In genomic region chr6:13765570-13765969, GRCh38 we compare ENCODE assay signal across 18 cellular contexts. TPM values are rescaled to one million over a fixed set of nuclear protein-coding genes. Genes with fewer than 3 reads are reported as not detected.
A peak's percentile ranks its signal among the peaks of the same experiment; 100 is the strongest.
DNase-seq lines count a peak whose midpoint lies in the region; ATAC-seq, FAIRE-seq and TF ChIP-seq lines count a peak whose summit lies in the region.
"Had no signal": no experiment of that assay in that cellular context is flagged by ENCODE, and none has a peak within 500 bp of the region (broad histone marks: within the 10 kb centered on the region; RNA-seq: fewer than 3 reads in every experiment).

No MANE protein-coding gene starts in this region.

- no peak overlapping the region for H3K27ac Mint-ChIP-seq in CD14-positive monocyte
- H3K27ac Mint-ChIP-seq in naive thymus-derived CD4-positive, alpha-beta T cell: peak overlapping the region in 2 of 9 donors; percentile 8 to 26
- H3K27ac Mint-ChIP-seq: activated CD8-positive, alpha-beta memory T cell treated with anti-CD3 and anti-CD28 coated beads, Interleukin-2, amount 10 ng/mL, durations not matched to agents 7 days and 5 days; activated naive CD4-positive, alpha-beta T cell treated with anti-CD3 and anti-CD28 coated beads for 36 hours; progenitor cell of endocrine pancreas had no signal

- no peak overlapping the region for H3K27ac ChIP-seq in BLaER1
- no peak overlapping the region for H3K27ac ChIP-seq in IMR-90 (ENCODE audit: insufficient read depth, low read length)
- peak overlapping the region; percentile 65 for H3K27ac ChIP-seq in SK-N-MC
- H3K27ac ChIP-seq in keratinocyte (ENCODE audit: control insufficient read depth, insufficient read depth, low read length): peak overlapping the region; percentile 11
- no peak overlapping the region for H3K27ac ChIP-seq in naive thymus-derived CD4-positive, alpha-beta T cell (ENCODE audit: low read depth, low read length)
- H3K27ac ChIP-seq: coronary artery had no signal

- BruUV-seq in IMR-90 (replicated peaks; lab: Mats Ljungman, UMichigan): no TSS peak

- no peaks in the 10 kb centered on the region for H3K79me1 ChIP-seq in IMR-90 (ENCODE audit: low read depth in 1 of 2, low read length in 2 of 2)

- TF ChIP-seq CTCF in IMR-90 (conservative IDR thresholded peaks at IDR 0.05; ENCODE audit: low read depth, low read length) (no peak), keratinocyte (optimal IDR thresholded peaks at IDR 0.05 in 1 of 3, IDR thresholded peaks at IDR 0.05 in 1 of 3, conservative IDR thresholded peaks at IDR 0.05 in 1 of 3; ENCODE audit: extremely low read depth in 1 of 3, insufficient read depth in 2 of 3, low read length in 3 of 3) (no peak), CD14-positive monocyte (IDR thresholded peaks at IDR 0.05) (no peak)

- no peak overlapping the region for H2BK20ac ChIP-seq in IMR-90 (ENCODE audit: low read depth, low read length)

- no peak for TF ChIP-seq RAD21 in IMR-90 (IDR thresholded peaks at IDR 0.05; ENCODE audit: low read length)

- ATAC-seq in IMR-90 (ENCODE audit: low read depth) (no peak), GM19452 (IDR thresholded peaks at IDR 0.05; ENCODE audit: unreplicated experiment) (no peak)
- ATAC-seq in naive thymus-derived CD4-positive, alpha-beta T cell: no peak
- ATAC-seq: activated CD8-positive, alpha-beta memory T cell treated with anti-CD3 and anti-CD28 coated beads, Interleukin-2, amount 10 ng/mL, durations not matched to agents 7 days and 5 days; mucosa of descending colon; Right ventricle myocardium inferior had no signal

- H3K9me3 ChIP-seq in BLaER1 (peaks cover 14% of the 10 kb centered on the region), IMR-90 (ENCODE audit: control insufficient read depth, insufficient read depth, low read length) (no peaks in the 10 kb centered on the region), SK-N-MC (ENCODE audit: low read depth, low read length) (no peaks in the 10 kb centered on the region), keratinocyte (ENCODE audit: control insufficient read depth, low read depth, low read length) (no peaks in the 10 kb centered on the region)
- no peaks in the 10 kb centered on the region for H3K9me3 ChIP-seq in naive thymus-derived CD4-positive, alpha-beta T cell (ENCODE audit: control insufficient read depth in 2 of 3, low read length in 3 of 3)
- H3K9me3 ChIP-seq: mucosa of descending colon had no signal

- in situ Hi-C loops in IMR-90 (cut with MboI; ENCODE audit: low sequenced_read_pairs): no loop called here

- peak overlapping the region; percentile 83 for H3K4me2 ChIP-seq in BLaER1
- no peak overlapping the region for H3K4me2 ChIP-seq in IMR-90 (ENCODE audit: low read depth, low read length)
- peak overlapping the region; percentile 55 for H3K4me2 ChIP-seq in keratinocyte (ENCODE audit: control insufficient read depth, extremely low read depth, insufficient read depth, low read depth, low read length)

- 67% methylated on average over 1 of the region's 8 CpGs; no CpG with 5 or more reads in 1 of the 2 experiments for WGBS in IMR-90 (ENCODE audit: extremely low coverage in 2 of 2, insufficient read length in 1 of 2), 2 experiments

- H2AFZ ChIP-seq in IMR-90 (replicated peaks; ENCODE audit: low read length, poor library complexity) (peak overlapping the region; percentile 65), keratinocyte (ENCODE audit: control insufficient read depth, low read length) (peak overlapping the region; percentile 52)

- dilution Hi-C loops in IMR-90 (cut with HindIII; ENCODE audit: low sequenced_read_pairs, unreplicated experiment): no loop called here
- dilution Hi-C loops in keratinocyte (cut with MboI; ENCODE audit: extremely low pct_ligation_motif_present, low sequenced_read_pairs): no loop called here

- H2BK15ac ChIP-seq in IMR-90 (ENCODE audit: low read depth, low read length): no peak overlapping the region

- H3K4me1 ChIP-seq in BLaER1 (peaks cover 67% of the 10 kb centered on the region), IMR-90 (ENCODE audit: control insufficient read depth, insufficient read depth, low read length) (peaks cover 4% of the 10 kb centered on the region), keratinocyte (ENCODE audit: control insufficient read depth, extremely low read depth, insufficient read depth, low read length) (peaks cover 35% of the 10 kb centered on the region)
- peaks cover 10 to 14% of the 10 kb centered on the region in 2 donors for H3K4me1 ChIP-seq in naive thymus-derived CD4-positive, alpha-beta T cell (ENCODE audit: control insufficient read depth in 2 of 2, insufficient read depth in 2 of 2, low read length in 2 of 2)

- DNase-seq in IMR-90 (peak; percentile 44), SK-N-MC (ENCODE audit: low read depth, low spot score) (no peak), keratinocyte (ENCODE audit: low read depth, low spot score) (no peak), CD14-positive monocyte (ENCODE audit: low spot score) (no peak)
- no peak for DNase-seq in naive thymus-derived CD4-positive, alpha-beta T cell
- DNase-seq in stimulated activated CD4-positive, alpha-beta T cell treated with anti-CD3 and anti-CD28 coated beads, Interleukin-2, amount 100 ng/mL, for 48 hours: no peak
- DNase-seq: activated CD8-positive, alpha-beta memory T cell treated with anti-CD3 and anti-CD28 coated beads, Interleukin-2, amount 10 ng/mL, durations not matched to agents 7 days and 5 days; activated naive CD4-positive, alpha-beta T cell treated with anti-CD3 and anti-CD28 coated beads for 36 hours; AML-193; DMS79; mucosa of descending colon; stimulated activated CD4-positive, alpha-beta T cell treated with anti-CD3 and anti-CD28 coated beads, Interleukin-1b, Interleukin-23, amount 100 ng/mL, for 48 hours had no signal

- H3K9me3 Mint-ChIP-seq in CD14-positive monocyte: peaks cover 0 to 7% (median 3%) of the 10 kb centered on the region in 7 donors
- no peaks in the 10 kb centered on the region for H3K9me3 Mint-ChIP-seq in naive thymus-derived CD4-positive, alpha-beta T cell

- H3K9ac ChIP-seq in BLaER1 (no peak overlapping the region), IMR-90 (ENCODE audit: low read depth, low read length) (no peak overlapping the region), SK-N-MC (ENCODE audit: insufficient read length) (no peak overlapping the region), keratinocyte (ENCODE audit: control insufficient read depth, extremely low read depth, insufficient read depth, low read length) (no peak overlapping the region)

- intact Hi-C loops in IMR-90 (cut with micrococcal nuclease): no loop called here
- intact Hi-C loops in CD14-positive monocyte (cut with micrococcal nuclease): no loop called here
- intact Hi-C loops in naive thymus-derived CD4-positive, alpha-beta T cell (cut with micrococcal nuclease): loop anchor here in 1 of 2 donors (5.0 kb wide), 1 partner anchor 128 kb away; no protein-coding TSS in a partner anchor

- no peak for FAIRE-seq in keratinocyte (lab: Jason Lieb, UNC)
- FAIRE-seq: GM12878 had no signal

- H3K4me3 Mint-ChIP-seq in CD14-positive monocyte: no peak overlapping the region
- peak overlapping the region in 1 of 10 donors; percentile 12 for H3K4me3 Mint-ChIP-seq in naive thymus-derived CD4-positive, alpha-beta T cell
- H3K4me3 Mint-ChIP-seq: activated CD8-positive, alpha-beta memory T cell treated with anti-CD3 and anti-CD28 coated beads, Interleukin-2, amount 10 ng/mL, durations not matched to agents 7 days and 5 days; activated naive CD4-positive, alpha-beta T cell treated with anti-CD3 and anti-CD28 coated beads for 36 hours had no signal

- no peak overlapping the region for H3K4me3 ChIP-seq in BLaER1
- H3K4me3 ChIP-seq in IMR-90 (ENCODE audit: insufficient read depth, low read depth, low read length): no peak overlapping the region
- no peak overlapping the region; the same call in 1 of the 2 replicates for H3K4me3 ChIP-seq in SK-N-MC
- H3K4me3 ChIP-seq in keratinocyte (ENCODE audit: control insufficient read depth in 2 of 3, extremely low read depth in 1 of 3, insufficient read depth in 2 of 3, low read depth in 1 of 3, low read length in 3 of 3): no peak overlapping the region
- H3K4me3 ChIP-seq in naive thymus-derived CD4-positive, alpha-beta T cell (ENCODE audit: low read length): no peak overlapping the region
- H3K4me3 ChIP-seq: coronary artery, GM12878, mucosa of descending colon had no signal

- H3K9me1 ChIP-seq in IMR-90 (ENCODE audit: insufficient read depth, low read length) (0 out of 2 replicates have a peak, but pooled peaks cover 2% of the 10 kb centered on the region), keratinocyte (ENCODE audit: control insufficient read depth, extremely low read depth, insufficient read depth, low read length) (no peaks in the 10 kb centered on the region)

- H3K18ac ChIP-seq in IMR-90 (ENCODE audit: low read depth, low read length): no peak overlapping the region

- no peak overlapping the region for H2BK5ac ChIP-seq in IMR-90 (ENCODE audit: low read depth, low read length, poor library complexity, severe bottlenecking)

- H3K36me3 ChIP-seq in BLaER1 (no peaks in the 10 kb centered on the region), IMR-90 (ENCODE audit: control insufficient read depth, insufficient read depth, low read length) (no peaks in the 10 kb centered on the region), SK-N-MC (ENCODE audit: insufficient read depth, low read length) (no peaks in the 10 kb centered on the region; the same call in 1 of the 2 replicates), keratinocyte (ENCODE audit: control insufficient read depth in 2 of 2, extremely low read depth in 1 of 2, insufficient read depth in 2 of 2, low read length in 2 of 2) (no peaks in the 10 kb centered on the region)
- no peaks in the 10 kb centered on the region for H3K36me3 ChIP-seq in naive thymus-derived CD4-positive, alpha-beta T cell (ENCODE audit: control insufficient read depth in 2 of 3, insufficient read depth in 3 of 3, low read length in 3 of 3)

- H3K27me3 ChIP-seq in BLaER1 (no peaks in the 10 kb centered on the region), IMR-90 (ENCODE audit: control insufficient read depth, insufficient read depth, low read length) (no peaks in the 10 kb centered on the region), keratinocyte (ENCODE audit: control insufficient read depth, extremely low read depth, insufficient read depth, low read length) (no peaks in the 10 kb centered on the region)
- no peaks in the 10 kb centered on the region for H3K27me3 ChIP-seq in naive thymus-derived CD4-positive, alpha-beta T cell (ENCODE audit: control insufficient read depth in 2 of 2, insufficient read depth in 2 of 2, low read length in 2 of 2)

- no peaks in the 10 kb centered on the region for H4K20me1 ChIP-seq in BLaER1
- H4K20me1 ChIP-seq in IMR-90 (ENCODE audit: insufficient read depth, low read length): no peaks in the 10 kb centered on the region
- no peaks in the 10 kb centered on the region for H4K20me1 ChIP-seq in keratinocyte (ENCODE audit: control insufficient read depth, extremely low read depth, insufficient read depth, low read length)

- TF ChIP-seq POLR2A in IMR-90 (IDR thresholded peaks at IDR 0.05; ENCODE audit: low read depth, low read length): no peak

- no peak overlapping the region for H2AK9ac ChIP-seq in IMR-90 (replicated peaks; ENCODE audit: low read depth, low read length, poor library complexity)

- H2BK120ac ChIP-seq in IMR-90 (ENCODE audit: low read depth, low read length): peak overlapping the region; percentile 40; the same call in 1 of the 2 replicates

- no peak overlapping the region for H3K14ac ChIP-seq in IMR-90 (replicated peaks; ENCODE audit: low read depth, low read length)

- CTCF ChIA-PET in IMR-90 (lab: Yijun Ruan, JAX): no interaction called here
- CTCF ChIA-PET in naive thymus-derived CD4-positive, alpha-beta T cell (lab: Charles Lee): interaction anchor here (0.9 to 1.4 kb wide), 5 partner anchors 53 to 425 kb away, joined by 3 to 5 read pairs (median 3); partner anchors contain the start of genes NOL7 and SIRT5

- peaks cover 2 to 8% (median 5%) of the 10 kb centered on the region in 3 donors for H3K27me3 Mint-ChIP-seq in CD14-positive monocyte (ENCODE audit: low read depth in 3 of 3)
- peaks cover 0 to 6% (median 0%) of the 10 kb centered on the region in 5 donors for H3K27me3 Mint-ChIP-seq in naive thymus-derived CD4-positive, alpha-beta T cell
- H3K27me3 Mint-ChIP-seq: activated CD8-positive, alpha-beta memory T cell treated with anti-CD3 and anti-CD28 coated beads, Interleukin-2, amount 10 ng/mL, durations not matched to agents 7 days and 5 days had no signal

- no peak overlapping the region for H4K5ac ChIP-seq in IMR-90 (ENCODE audit: low read depth, low read length)

- H3K36me3 Mint-ChIP-seq in CD14-positive monocyte: no peaks in the 10 kb centered on the region
- peaks cover 0 to 7% (median 0%) of the 10 kb centered on the region in 5 donors for H3K36me3 Mint-ChIP-seq in naive thymus-derived CD4-positive, alpha-beta T cell

- H3K4me1 Mint-ChIP-seq in CD14-positive monocyte: peaks cover 57% of the 10 kb centered on the region
- H3K4me1 Mint-ChIP-seq in naive thymus-derived CD4-positive, alpha-beta T cell: peaks cover 11 to 57% (median 37%) of the 10 kb centered on the region in 7 donors

- H4K91ac ChIP-seq in IMR-90 (ENCODE audit: insufficient read depth, low read depth, low read length): no peak overlapping the region

- H4K8ac ChIP-seq in IMR-90 (ENCODE audit: low read depth in 2 of 2, low read length in 2 of 2): peak overlapping the region in 1 of 2 experiments; percentile 21; a peak in 1 of 4 replicates

- POLR2A ChIA-PET in IMR-90 (lab: Charles Lee; ENCODE audit: unreplicated experiment): no interaction called here
- POLR2A ChIA-PET in naive thymus-derived CD4-positive, alpha-beta T cell (lab: Charles Lee): interaction anchor here (0.6 kb wide), 2 partner anchors 61 to 194 kb away, joined by 3 read pairs; no protein-coding TSS in a partner anchor

- H3K56ac ChIP-seq in IMR-90 (ENCODE audit: extremely low read depth, insufficient read depth, low read length): no peak overlapping the region

- no peak overlapping the region for H2AK5ac ChIP-seq in IMR-90 (ENCODE audit: low read depth, low read length)

- no peaks in the 10 kb centered on the region for H3K79me2 ChIP-seq in keratinocyte (ENCODE audit: control insufficient read depth, insufficient read depth, low read length)

- H3K4ac ChIP-seq in IMR-90 (ENCODE audit: low read depth, low read length): no peak overlapping the region

- no peak overlapping the region for H3K23ac ChIP-seq in IMR-90 (ENCODE audit: low read depth, low read length)

RNA-seq across cellular contexts. Expression of gene MCUR1, which starts 48.8 kb away (rescaled TPM):
- 4.1 and 5.6 TPM in 2 replicates for total RNA-seq in IMR-90 (2012; rRNA removed)
- polyA plus RNA-seq in IMR-90 (2012; rRNA removed): 6.0 and 6.5 TPM in 2 replicates
- polyA plus RNA-seq in IMR-90 (2012; cell fraction: cytosol; rRNA removed): 3.9 and 4.3 TPM in 2 replicates
- 2.6 and 2.7 TPM in 2 replicates for polyA plus RNA-seq in IMR-90 (2012; cell fraction: nucleus; rRNA removed; ENCODE audit: low replicate concordance)
- 8.3 to 15.3 TPM (median 12.2 TPM) in 3 replicates for polyA plus RNA-seq in keratinocyte
- polyA plus RNA-seq in keratinocyte (2011; ENCODE audit: low read depth): 41.0 TPM
- polyA plus RNA-seq in keratinocyte (2011; cell fraction: cytosol; rRNA removed): 9.6 and 15.4 TPM in 2 replicates
- polyA plus RNA-seq in keratinocyte (2011; cell fraction: nucleus; rRNA removed): 5.6 and 6.3 TPM in 2 replicates
- 11.7 and 13.1 TPM in 2 replicates for polyA plus RNA-seq in keratinocyte (2012; ENCODE audit: low replicate concordance)
- polyA minus RNA-seq in keratinocyte: 5.1 to 9.4 TPM (median 5.8 TPM) in 3 replicates
- polyA minus RNA-seq in keratinocyte (2011; cell fraction: cytosol; rRNA and poly(A)+ RNA removed): 9.4 TPM
- polyA minus RNA-seq in keratinocyte (2011; cell fraction: nucleus; rRNA and poly(A)+ RNA removed): 3.4 and 4.4 TPM in 2 replicates
- 1 to 10 TPM; 5.2 to 7.8 TPM for polyA plus RNA-seq in CD14-positive monocyte
- total RNA-seq in naive thymus-derived CD4-positive, alpha-beta T cell: 10 to 100 TPM in 3 of 5 experiments, 1 to 10 TPM in 2; 5.7 to 20.6 (median 10.0) TPM
- polyA plus RNA-seq in naive thymus-derived CD4-positive, alpha-beta T cell: 1 to 10 TPM; 4.1 to 7.4 TPM

RNA-seq across cellular contexts. Expression of gene RANBP9, which starts 53.9 kb away (rescaled TPM):
- 17.7 and 23.3 TPM in 2 replicates for total RNA-seq in IMR-90 (2012; rRNA removed)
- polyA plus RNA-seq in IMR-90 (2012; rRNA removed) (22.1 and 27.8 TPM in 2 replicates), keratinocyte (26.0 to 36.7 TPM (median 36.6 TPM) in 3 replicates), CD14-positive monocyte (1 to 10 TPM; 1.8 to 2.0 TPM)
- polyA plus RNA-seq in IMR-90 (2012; cell fraction: cytosol; rRNA removed): 4.6 and 5.4 TPM in 2 replicates
- polyA plus RNA-seq in IMR-90 (2012; cell fraction: nucleus; rRNA removed; ENCODE audit: low replicate concordance): 3.0 and 31.7 TPM in 2 replicates
- 31.0 TPM for polyA plus RNA-seq in keratinocyte (2011; ENCODE audit: low read depth)
- 30.8 and 57.5 TPM in 2 replicates for polyA plus RNA-seq in keratinocyte (2011; cell fraction: cytosol; rRNA removed)
- 44.2 and 49.2 TPM in 2 replicates for polyA plus RNA-seq in keratinocyte (2011; cell fraction: nucleus; rRNA removed)
- 28.8 and 46.5 TPM in 2 replicates for polyA plus RNA-seq in keratinocyte (2012; ENCODE audit: low replicate concordance)
- 5.7 to 40.2 TPM (median 16.2 TPM) in 3 replicates for polyA minus RNA-seq in keratinocyte
- 21.1 TPM for polyA minus RNA-seq in keratinocyte (2011; cell fraction: cytosol; rRNA and poly(A)+ RNA removed)
- 11.3 and 28.2 TPM in 2 replicates for polyA minus RNA-seq in keratinocyte (2011; cell fraction: nucleus; rRNA and poly(A)+ RNA removed)
- 10 to 100 TPM; 45.4 to 56.9 (median 49.2) TPM for total RNA-seq in naive thymus-derived CD4-positive, alpha-beta T cell
- polyA plus RNA-seq in naive thymus-derived CD4-positive, alpha-beta T cell: 1 to 10 TPM; 2.7 to 3.5 TPM

Comparison
In these comparisons a context has a peak if more than half of its experiments do, and no peak if none do; other contexts are left out.
1. H3K27ac ChIP-seq: peak in SK-N-MC (single experiment) and keratinocyte (single experiment); none in BLaER1 (single experiment), IMR-90 (single experiment) and naive thymus-derived CD4-positive, alpha-beta T cell (single experiment).